1 cellular context compared by ENCODE assay signal in genomic region chr3:51990501-51990971, GRCh38.
TF ChIP-seq lines count a peak whose summit lies in the region.

No MANE protein-coding gene starts in this region.

TF ChIP-seq in H1, 55 proteins besides CTCF, POLR2A, EP300 and RAD21:
- peak; percentile 29; the same call in 1 of the 2 replicates for TF ChIP-seq POLR2AphosphoS5 (IDR thresholded peaks at IDR 0.05; ENCODE audit: low read depth, low read length)
